ENCODE assay signal across 26 cellular contexts in genomic region chr1:180201451-180202200, GRCh38. TPM values are rescaled to one million over a fixed set of nuclear protein-coding genes. Genes with fewer than 3 reads are reported as not detected.
"Had no signal": no experiment of that assay in that cellular context is flagged by ENCODE, and none has a peak within 500 bp of the region (broad histone marks: within the 10 kb centered on the region; RNA-seq: fewer than 3 reads in every experiment).

No MANE protein-coding gene starts in this region.

- H3K4me3 ChIP-seq: ascending aorta, body of pancreas, PC-9 had no signal

- H3K27ac Mint-ChIP-seq: activated CD8-positive, alpha-beta T cell treated with anti-CD3 and anti-CD28 coated beads, Interleukin-2, amount 10 ng/mL, durations not matched to agents 7 days and 5 days; activated naive CD8-positive, alpha-beta T cell treated with anti-CD3 and anti-CD28 coated beads, Interleukin-2, amount 50 U/mL, for 24 hours; activated T-cell treated with anti-CD3 and anti-CD28 coated beads, Interleukin-2, amount 50 U/mL, for 24 hours; activated T-helper 1 cell treated with anti-CD3 and anti-CD28 coated beads, Interleukin-12 subunit alpha, Interleukin-12 subunit beta, Interleukin-2, Interleukin-4 antibody, amounts not matched to agents 30 ng/mL and 10 ng/mL and 1 ng/mL, durations not matched to agents 14 hours and 24 hours and 36 hours; T-helper 1 cell treated with Interleukin-12 subunit alpha and Interleukin-12 subunit beta and Interleukin-4 antibody, amounts not matched to agents 30 μg/mL and 1 μg/mL, for 36 hours had no signal

- H3K4me1 ChIP-seq: ascending aorta, body of pancreas had no signal

- H3K9me3 ChIP-seq: ascending aorta, body of pancreas had no signal

- H3K4me2 ChIP-seq: PC-9 had no signal

- ATAC-seq: activated CD8-positive, alpha-beta T cell treated with anti-CD3 and anti-CD28 coated beads, Interleukin-2, amount 10 ng/mL, durations not matched to agents 7 days and 5 days; activated naive CD4-positive, alpha-beta T cell treated with anti-CD3 and anti-CD28 coated beads, Interleukin-2, amount 50 U/mL, for 72 hours; body of pancreas; WTC11 had no signal

- H3K4me1 Mint-ChIP-seq: activated naive CD8-positive, alpha-beta T cell treated with anti-CD3 and anti-CD28 coated beads, Interleukin-2, amount 50 U/mL, for 24 hours; WTC11 had no signal

- H3K27me3 Mint-ChIP-seq: activated naive CD8-positive, alpha-beta T cell treated with anti-CD3 and anti-CD28 coated beads, Interleukin-2, amount 50 U/mL, for 24 hours; activated T-cell treated with anti-CD3 and anti-CD28 coated beads, Interleukin-2, amount 50 U/mL, for 24 hours had no signal

- H3K9me3 Mint-ChIP-seq: activated naive CD4-positive, alpha-beta T cell treated with anti-CD3 and anti-CD28 coated beads, Interleukin-2, amount 50 U/mL, for 72 hours; activated naive CD8-positive, alpha-beta T cell treated with anti-CD3 and anti-CD28 coated beads, Interleukin-2, amount 50 U/mL, for 24 hours; activated T-cell treated with anti-CD3 and anti-CD28 coated beads, Interleukin-2, amount 50 U/mL, for 24 hours; activated T-helper 1 cell treated with anti-CD3 and anti-CD28 coated beads, Interleukin-12 subunit alpha, Interleukin-12 subunit beta, Interleukin-2, Interleukin-4 antibody, amounts not matched to agents 30 ng/mL and 10 ng/mL and 1 ng/mL, durations not matched to agents 14 hours and 24 hours and 36 hours; T-helper 1 cell treated with Interleukin-12 subunit alpha and Interleukin-12 subunit beta and Interleukin-4 antibody, amounts not matched to agents 30 μg/mL and 1 μg/mL, for 36 hours; WTC11 had no signal

- H3K36me3 Mint-ChIP-seq: activated naive CD4-positive, alpha-beta T cell treated with anti-CD3 and anti-CD28 coated beads, Interleukin-2, amount 50 U/mL, for 72 hours; WTC11 had no signal

- H3K27me3 ChIP-seq: ascending aorta, body of pancreas had no signal

- H3K27ac ChIP-seq: ascending aorta, body of pancreas, PC-9 had no signal

- H3K4me3 Mint-ChIP-seq: activated CD8-positive, alpha-beta T cell treated with anti-CD3 and anti-CD28 coated beads, Interleukin-2, amount 10 ng/mL, durations not matched to agents 7 days and 5 days; activated naive CD8-positive, alpha-beta T cell treated with anti-CD3 and anti-CD28 coated beads, Interleukin-2, amount 50 U/mL, for 24 hours; activated T-cell treated with anti-CD3 and anti-CD28 coated beads, Interleukin-2, amount 50 U/mL, for 24 hours; activated T-helper 1 cell treated with anti-CD3 and anti-CD28 coated beads, Interleukin-12 subunit alpha, Interleukin-12 subunit beta, Interleukin-2, Interleukin-4 antibody, amounts not matched to agents 30 ng/mL and 10 ng/mL and 1 ng/mL, durations not matched to agents 14 hours and 24 hours and 36 hours; T-helper 1 cell treated with Interleukin-12 subunit alpha and Interleukin-12 subunit beta and Interleukin-4 antibody, amounts not matched to agents 30 μg/mL and 1 μg/mL, for 36 hours; WTC11 had no signal

- DNase-seq: activated CD4-positive, alpha-beta T cell treated with anti-CD3 and anti-CD28 coated beads for 48 hours; activated CD4-positive, alpha-beta T cell treated with anti-CD3 and anti-CD28 coated beads, Interleukin-2, amount 50 U/mL, for 4 hours; activated CD4-positive, CD25-positive, alpha-beta regulatory T cell treated with anti-CD3 and anti-CD28 coated beads, Interleukin-2, amount 50 U/mL, for 72 hours; activated CD8-positive, alpha-beta T cell treated with anti-CD3 and anti-CD28 coated beads, Interleukin-2, amount 10 ng/mL, durations not matched to agents 7 days and 5 days; activated effector memory CD4-positive, alpha-beta T cell treated with anti-CD3 and anti-CD28 coated beads, Interleukin-2, amount 50 U/mL, for 16 hours; activated naive CD4-positive, alpha-beta T cell treated with Interleukin-2 at 50 U/mL for 16 hours; activated naive CD8-positive, alpha-beta T cell treated with anti-CD3 and anti-CD28 coated beads, Interleukin-2, amount 50 U/mL, for 24 hours; activated T-cell treated with anti-CD3 and anti-CD28 coated beads, Interleukin-2, amount 50 U/mL, for 24 hours; amniotic stem cell; body of pancreas; central memory CD4-positive, alpha-beta T cell; Karpas-422; MM.1S; NCI-H1105; NCI-H1436; NCI-H1694 treated with DMSO at 0.1 percent for 48 hours; NCI-H2081; NCI-H510A treated with DMSO at 0.1 percent for 48 hours; PC-9; SHP77 treated with DMSO at 0.1 percent for 48 hours; T-helper 9 cell had no signal

- H2AFZ ChIP-seq: PC-9 had no signal

RNA-seq across cellular contexts. Expression of gene LHX4, which starts 28.4 kb away (rescaled TPM):
- total RNA-seq: activated CD8-positive, alpha-beta T cell treated with anti-CD3 and anti-CD28 coated beads, Interleukin-2, amount 10 ng/mL, durations not matched to agents 7 days and 5 days; activated naive CD4-positive, alpha-beta T cell treated with anti-CD3 and anti-CD28 coated beads, Interleukin-2, amount 50 U/mL, for 72 hours; activated T-helper 1 cell treated with anti-CD3 and anti-CD28 coated beads, Interleukin-12 subunit alpha, Interleukin-12 subunit beta, Interleukin-2, Interleukin-4 antibody, amounts not matched to agents 30 ng/mL and 10 ng/mL and 1 ng/mL, durations not matched to agents 14 hours and 24 hours and 36 hours; ascending aorta; body of pancreas had no signal
